Comparison of ENCODE assay signal across 8 cellular contexts in genomic region chr13:110340812-110341444, GRCh38. TPM values are rescaled to one million over a fixed set of nuclear protein-coding genes. Genes with fewer than 3 reads are reported as not detected.
DNase-seq lines count a peak whose midpoint lies in the region; ATAC-seq, FAIRE-seq and TF ChIP-seq lines count a peak whose summit lies in the region.

No MANE protein-coding gene starts in this region.

- H3K4me3 ChIP-seq in kidney (ENCODE audit: low read length in 2 of 2), result peak overlapping the region in 1 of 2 donors; percentile 26

- H3K4me1 Mint-ChIP-seq in IgD-negative memory B cell, result peaks cover 6 to 11% (median 7%) of the 10 kb centered on the region in 3 donors
- peaks cover 33% of the 10 kb centered on the region for H3K4me1 Mint-ChIP-seq in activated naive CD4-positive, alpha-beta T cell treated with anti-CD3 and anti-CD28 coated beads, Interleukin-2, amount 50 U/mL, for 24 hours

- H3K9me3 ChIP-seq in kidney (ENCODE audit: control insufficient read depth in 1 of 2, low read length in 2 of 2), result no peaks in the 10 kb centered on the region

- H3K27ac ChIP-seq in kidney (ENCODE audit: low read depth in 2 of 2, low read length in 2 of 2), result peak overlapping the region; percentile 86 to 91

- peak overlapping the region; percentile 3 to 71 (median 60) for H3K4me3 Mint-ChIP-seq in IgD-negative memory B cell
- peak overlapping the region; percentile 75 for H3K4me3 Mint-ChIP-seq in activated naive CD4-positive, alpha-beta T cell treated with anti-CD3 and anti-CD28 coated beads, Interleukin-2, amount 50 U/mL, for 24 hours

- DNase-seq in ELR (ENCODE audit: low read depth) (peak; percentile 88), kidney (peak; percentile 95), NCI-H1930 (lab: John Stamatoyannopoulos, UW) (no peak), GM19240 (ENCODE audit: insufficient read length, low spot score) (no peak)
- DNase-seq in stimulated activated CD4-positive, alpha-beta T cell treated with anti-CD3 and anti-CD28 coated beads, Interleukin-1b, Interleukin-23, amount 100 ng/mL, for 48 hours, result peak; percentile 80

- peaks cover 26% of the 10 kb centered on the region for H3K27me3 Mint-ChIP-seq in IgD-negative memory B cell
- peaks cover 3% of the 10 kb centered on the region for H3K27me3 Mint-ChIP-seq in activated naive CD4-positive, alpha-beta T cell treated with anti-CD3 and anti-CD28 coated beads, Interleukin-2, amount 50 U/mL, for 24 hours

- intact Hi-C loops in kidney (cut with DNase I), result no loop called here

- H3K36me3 ChIP-seq in kidney (ENCODE audit: control insufficient read depth in 1 of 2, insufficient read depth in 2 of 2, low read length in 2 of 2), result no peaks in the 10 kb centered on the region

- no peak for FAIRE-seq in kidney (lab: Jason Lieb, UNC)

- no peak for ATAC-seq in GM18867 (IDR thresholded peaks at IDR 0.05; ENCODE audit: unreplicated experiment)

- peak overlapping the region in 1 of 2 donors; percentile 66 for H3K9ac ChIP-seq in kidney (ENCODE audit: low read length in 2 of 2)

- TF ChIP-seq CTCF in kidney (IDR thresholded peaks at IDR 0.05; ENCODE audit: borderline replicate concordance, extremely low read depth, insufficient read depth), result no peak

- H3K36me3 Mint-ChIP-seq in IgD-negative memory B cell, result peaks cover 5% of the 10 kb centered on the region
- H3K36me3 Mint-ChIP-seq in activated naive CD4-positive, alpha-beta T cell treated with anti-CD3 and anti-CD28 coated beads, Interleukin-2, amount 50 U/mL, for 24 hours, result no peaks in the 10 kb centered on the region

- H3K27ac Mint-ChIP-seq in IgD-negative memory B cell, result peak overlapping the region in 2 of 3 donors; percentile 53 to 76
- peak overlapping the region; percentile 47 for H3K27ac Mint-ChIP-seq in activated naive CD4-positive, alpha-beta T cell treated with anti-CD3 and anti-CD28 coated beads, Interleukin-2, amount 50 U/mL, for 24 hours

- peaks cover 12 to 27% of the 10 kb centered on the region in 2 donors for H3K4me1 ChIP-seq in kidney (ENCODE audit: control insufficient read depth in 1 of 2, insufficient read depth in 1 of 2, low read depth in 1 of 2, low read length in 2 of 2)

- H3K9me3 Mint-ChIP-seq in IgD-negative memory B cell, result peaks cover 0 to 4% (median 1%) of the 10 kb centered on the region in 3 donors
- no peaks in the 10 kb centered on the region for H3K9me3 Mint-ChIP-seq in activated naive CD4-positive, alpha-beta T cell treated with anti-CD3 and anti-CD28 coated beads, Interleukin-2, amount 50 U/mL, for 24 hours

RNA-seq across cellular contexts. Expression of gene COL4A2, which starts 33.8 kb away (rescaled TPM):
- polyA plus RNA-seq in IgD-negative memory B cell (not detected), kidney (ENCODE audit: insufficient read depth, low read depth, low replicate concordance) (126 TPM)
- 265 TPM for total RNA-seq in kidney

RNA-seq across cellular contexts. Expression of gene COL4A1, which starts 34.0 kb away (rescaled TPM):
- polyA plus RNA-seq in IgD-negative memory B cell (not detected), kidney (ENCODE audit: insufficient read depth, low read depth, low replicate concordance) (53.0 TPM)
- total RNA-seq in kidney, result 218 TPM

Comparison
In these comparisons a context has a peak if more than half of its experiments do, and no peak if none do; other contexts are left out.
1. DNase-seq: peak in ELR (single experiment), kidney (single experiment) and stimulated activated CD4-positive, alpha-beta T cell treated with anti-CD3 and anti-CD28 coated beads, Interleukin-1b, Interleukin-23, amount 100 ng/mL, for 48 hours (single experiment); none in NCI-H1930 (0 of 2) and GM19240 (single experiment).
2. RNA of gene COL4A2, which starts 33.8 kb away (polyA plus RNA-seq): 126 TPM in kidney (single experiment); not detected in IgD-negative memory B cell (single experiment); every median in the first group is over 100 times any median in the second.
3. RNA of gene COL4A1, which starts 34.0 kb away (polyA plus RNA-seq): 53.0 TPM in kidney (single experiment); not detected in IgD-negative memory B cell (single experiment); every median in the first group is over 10 times any median in the second.